Comparison of ENCODE assay signal across 3 cellular contexts in the genomic region with DNA sequence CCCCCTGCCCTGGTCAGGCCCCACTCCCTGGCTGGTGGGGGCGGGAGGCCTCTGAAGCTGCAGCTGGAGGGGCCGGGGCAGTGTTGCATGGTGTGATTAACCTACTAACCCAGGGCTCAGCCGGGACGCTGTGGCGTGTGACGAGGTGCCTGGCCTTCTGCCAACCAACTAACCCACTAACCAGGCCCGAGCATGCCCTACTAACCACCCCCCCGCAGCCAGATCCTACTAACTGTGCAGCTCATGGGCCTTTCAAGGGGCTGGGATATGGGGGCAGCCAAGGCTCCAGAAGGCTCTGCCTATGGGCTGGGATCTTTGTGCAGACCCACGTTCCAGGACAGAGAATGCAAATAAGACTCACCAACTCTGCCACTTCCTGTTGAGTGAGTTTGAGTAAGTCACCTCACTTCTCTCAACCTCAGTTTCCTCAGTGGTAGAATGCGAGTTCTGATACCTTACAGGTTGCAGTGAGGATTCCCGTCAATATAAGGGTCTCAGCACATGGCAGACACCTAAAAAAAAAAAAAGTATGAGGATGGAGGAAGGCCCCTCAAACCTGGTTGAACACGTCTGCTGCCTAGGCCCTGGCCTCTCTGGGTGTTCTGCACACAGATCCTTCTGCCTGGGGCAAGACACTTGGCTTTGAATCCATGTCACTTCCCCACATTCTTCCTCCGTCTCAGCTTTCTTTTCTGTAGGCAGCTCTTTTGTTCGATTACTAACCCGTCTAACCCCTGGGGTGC.
TF ChIP-seq lines count a peak whose summit lies in the region.

No MANE protein-coding gene starts in this region.

TF ChIP-seq in SK-N-SH, 30 proteins besides CTCF, POLR2A, EP300 and RAD21 (continued from another document):
- no peak for TF ChIP-seq CHD2 (IDR thresholded peaks at IDR 0.05; ENCODE audit: low read length, partially characterized antibody)
- no peak for TF ChIP-seq NFIC (IDR thresholded peaks at IDR 0.05; ENCODE audit: borderline replicate concordance)
- TF ChIP-seq, protein P1, sequence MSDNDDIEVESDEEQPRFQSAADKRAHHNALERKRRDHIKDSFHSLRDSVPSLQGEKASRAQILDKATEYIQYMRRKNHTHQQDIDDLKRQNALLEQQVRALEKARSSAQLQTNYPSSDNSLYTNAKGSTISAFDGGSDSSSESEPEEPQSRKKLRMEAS (IDR thresholded peaks at IDR 0.05; ENCODE audit: low read depth), result no peak
- TF ChIP-seq RFX5 (IDR thresholded peaks at IDR 0.05; ENCODE audit: low read length), result no peak
- TF ChIP-seq EZH2phosphoT487 (IDR thresholded peaks at IDR 0.05; ENCODE audit: borderline replicate concordance, low read depth), result no peak
- TF ChIP-seq ELF1 (IDR thresholded peaks at IDR 0.05), result no peak
- TF ChIP-seq NRF1 (IDR thresholded peaks at IDR 0.05; ENCODE audit: low read depth, low read length), result no peak
- TF ChIP-seq FOXJ3 (CRISPR knock-in tag; IDR thresholded peaks at IDR 0.05), result no peak
- TF ChIP-seq MXI1 (IDR thresholded peaks at IDR 0.05; ENCODE audit: low read depth, low read length), result no peak
- TF ChIP-seq, protein P2, sequence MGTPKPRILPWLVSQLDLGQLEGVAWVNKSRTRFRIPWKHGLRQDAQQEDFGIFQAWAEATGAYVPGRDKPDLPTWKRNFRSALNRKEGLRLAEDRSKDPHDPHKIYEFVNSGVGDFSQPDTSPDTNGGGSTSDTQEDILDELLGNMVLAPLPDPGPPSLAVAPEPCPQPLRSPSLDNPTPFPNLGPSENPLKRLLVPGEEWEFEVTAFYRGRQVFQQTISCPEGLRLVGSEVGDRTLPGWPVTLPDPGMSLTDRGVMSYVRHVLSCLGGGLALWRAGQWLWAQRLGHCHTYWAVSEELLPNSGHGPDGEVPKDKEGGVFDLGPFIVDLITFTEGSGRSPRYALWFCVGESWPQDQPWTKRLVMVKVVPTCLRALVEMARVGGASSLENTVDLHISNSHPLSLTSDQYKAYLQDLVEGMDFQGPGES (IDR thresholded peaks at IDR 0.05; ENCODE audit: low read depth, low read length), result no peak
- no peak for TF ChIP-seq SIN3A (IDR thresholded peaks at IDR 0.05; ENCODE audit: borderline replicate concordance, low read depth, low read length)
- no peak for TF ChIP-seq FOSL2 (IDR thresholded peaks at IDR 0.05; ENCODE audit: borderline replicate concordance, low read depth)
- TF ChIP-seq, protein P3, sequence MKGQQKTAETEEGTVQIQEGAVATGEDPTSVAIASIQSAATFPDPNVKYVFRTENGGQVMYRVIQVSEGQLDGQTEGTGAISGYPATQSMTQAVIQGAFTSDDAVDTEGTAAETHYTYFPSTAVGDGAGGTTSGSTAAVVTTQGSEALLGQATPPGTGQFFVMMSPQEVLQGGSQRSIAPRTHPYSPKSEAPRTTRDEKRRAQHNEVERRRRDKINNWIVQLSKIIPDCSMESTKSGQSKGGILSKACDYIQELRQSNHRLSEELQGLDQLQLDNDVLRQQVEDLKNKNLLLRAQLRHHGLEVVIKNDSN (IDR thresholded peaks at IDR 0.05; ENCODE audit: borderline replicate concordance, low read depth), result no peak
- no peak for TF ChIP-seq YY1 (IDR thresholded peaks at IDR 0.05; ENCODE audit: low read depth)
- no peak for TF ChIP-seq TAF1 (IDR thresholded peaks at IDR 0.05; ENCODE audit: borderline replicate concordance, low read depth, low read length)

TF ChIP-seq in SK-N-SH treated with all-trans-retinoic acid at 6 μM for 48 hours, 23 proteins besides CTCF, POLR2A, EP300 and RAD21 (continued from another document):
- TF ChIP-seq, protein P4, sequence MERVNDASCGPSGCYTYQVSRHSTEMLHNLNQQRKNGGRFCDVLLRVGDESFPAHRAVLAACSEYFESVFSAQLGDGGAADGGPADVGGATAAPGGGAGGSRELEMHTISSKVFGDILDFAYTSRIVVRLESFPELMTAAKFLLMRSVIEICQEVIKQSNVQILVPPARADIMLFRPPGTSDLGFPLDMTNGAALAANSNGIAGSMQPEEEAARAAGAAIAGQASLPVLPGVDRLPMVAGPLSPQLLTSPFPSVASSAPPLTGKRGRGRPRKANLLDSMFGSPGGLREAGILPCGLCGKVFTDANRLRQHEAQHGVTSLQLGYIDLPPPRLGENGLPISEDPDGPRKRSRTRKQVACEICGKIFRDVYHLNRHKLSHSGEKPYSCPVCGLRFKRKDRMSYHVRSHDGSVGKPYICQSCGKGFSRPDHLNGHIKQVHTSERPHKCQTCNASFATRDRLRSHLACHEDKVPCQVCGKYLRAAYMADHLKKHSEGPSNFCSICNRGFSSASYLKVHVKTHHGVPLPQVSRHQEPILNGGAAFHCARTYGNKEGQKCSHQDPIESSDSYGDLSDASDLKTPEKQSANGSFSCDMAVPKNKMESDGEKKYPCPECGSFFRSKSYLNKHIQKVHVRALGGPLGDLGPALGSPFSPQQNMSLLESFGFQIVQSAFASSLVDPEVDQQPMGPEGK (CRISPR knock-in tag; IDR thresholded peaks at IDR 0.05; ENCODE audit: borderline replicate concordance), result no peak
- TF ChIP-seq TOX (CRISPR knock-in tag; IDR thresholded peaks at IDR 0.05; ENCODE audit: borderline replicate concordance), result no peak
- no peak for TF ChIP-seq ZFP3 (CRISPR knock-in tag; IDR thresholded peaks at IDR 0.05)
- TF ChIP-seq OSR1 (CRISPR knock-in tag; IDR thresholded peaks at IDR 0.05), result no peak
- TF ChIP-seq SNAI2 (CRISPR knock-in tag; IDR thresholded peaks at IDR 0.05), result no peak
- no peak for TF ChIP-seq BACH2 (CRISPR knock-in tag; IDR thresholded peaks at IDR 0.05; ENCODE audit: borderline replicate concordance)
- TF ChIP-seq PPARA (CRISPR knock-in tag; IDR thresholded peaks at IDR 0.05; ENCODE audit: borderline replicate concordance), result no peak
- TF ChIP-seq, protein P5, sequence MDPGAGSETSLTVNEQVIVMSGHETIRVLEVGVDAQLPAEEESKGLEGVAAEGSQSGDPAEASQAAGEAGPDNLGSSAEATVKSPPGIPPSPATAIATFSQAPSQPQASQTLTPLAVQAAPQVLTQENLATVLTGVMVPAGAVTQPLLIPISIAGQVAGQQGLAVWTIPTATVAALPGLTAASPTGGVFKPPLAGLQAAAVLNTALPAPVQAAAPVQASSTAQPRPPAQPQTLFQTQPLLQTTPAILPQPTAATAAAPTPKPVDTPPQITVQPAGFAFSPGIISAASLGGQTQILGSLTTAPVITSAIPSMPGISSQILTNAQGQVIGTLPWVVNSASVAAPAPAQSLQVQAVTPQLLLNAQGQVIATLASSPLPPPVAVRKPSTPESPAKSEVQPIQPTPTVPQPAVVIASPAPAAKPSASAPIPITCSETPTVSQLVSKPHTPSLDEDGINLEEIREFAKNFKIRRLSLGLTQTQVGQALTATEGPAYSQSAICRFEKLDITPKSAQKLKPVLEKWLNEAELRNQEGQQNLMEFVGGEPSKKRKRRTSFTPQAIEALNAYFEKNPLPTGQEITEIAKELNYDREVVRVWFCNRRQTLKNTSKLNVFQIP (CRISPR knock-in tag; IDR thresholded peaks at IDR 0.05; ENCODE audit: borderline replicate concordance, low read depth), result no peak
- no peak for TF ChIP-seq ZC3H10 (CRISPR knock-in tag; IDR thresholded peaks at IDR 0.05)
- no peak for TF ChIP-seq GLIS3 (CRISPR knock-in tag; IDR thresholded peaks at IDR 0.05)
- TF ChIP-seq ZNF70 (CRISPR knock-in tag; IDR thresholded peaks at IDR 0.05), result no peak
- TF ChIP-seq ZFP30 (CRISPR knock-in tag; IDR thresholded peaks at IDR 0.05), result no peak
TF ChIP-seq in SK-N-SH treated with all-trans-retinoic acid at 6 μM for 48 hours: peak in this region for 0.

TF ChIP-seq in neural cell, 6 proteins besides CTCF, POLR2A, EP300 and RAD21 (continued from another document):
- TF ChIP-seq, protein P6, sequence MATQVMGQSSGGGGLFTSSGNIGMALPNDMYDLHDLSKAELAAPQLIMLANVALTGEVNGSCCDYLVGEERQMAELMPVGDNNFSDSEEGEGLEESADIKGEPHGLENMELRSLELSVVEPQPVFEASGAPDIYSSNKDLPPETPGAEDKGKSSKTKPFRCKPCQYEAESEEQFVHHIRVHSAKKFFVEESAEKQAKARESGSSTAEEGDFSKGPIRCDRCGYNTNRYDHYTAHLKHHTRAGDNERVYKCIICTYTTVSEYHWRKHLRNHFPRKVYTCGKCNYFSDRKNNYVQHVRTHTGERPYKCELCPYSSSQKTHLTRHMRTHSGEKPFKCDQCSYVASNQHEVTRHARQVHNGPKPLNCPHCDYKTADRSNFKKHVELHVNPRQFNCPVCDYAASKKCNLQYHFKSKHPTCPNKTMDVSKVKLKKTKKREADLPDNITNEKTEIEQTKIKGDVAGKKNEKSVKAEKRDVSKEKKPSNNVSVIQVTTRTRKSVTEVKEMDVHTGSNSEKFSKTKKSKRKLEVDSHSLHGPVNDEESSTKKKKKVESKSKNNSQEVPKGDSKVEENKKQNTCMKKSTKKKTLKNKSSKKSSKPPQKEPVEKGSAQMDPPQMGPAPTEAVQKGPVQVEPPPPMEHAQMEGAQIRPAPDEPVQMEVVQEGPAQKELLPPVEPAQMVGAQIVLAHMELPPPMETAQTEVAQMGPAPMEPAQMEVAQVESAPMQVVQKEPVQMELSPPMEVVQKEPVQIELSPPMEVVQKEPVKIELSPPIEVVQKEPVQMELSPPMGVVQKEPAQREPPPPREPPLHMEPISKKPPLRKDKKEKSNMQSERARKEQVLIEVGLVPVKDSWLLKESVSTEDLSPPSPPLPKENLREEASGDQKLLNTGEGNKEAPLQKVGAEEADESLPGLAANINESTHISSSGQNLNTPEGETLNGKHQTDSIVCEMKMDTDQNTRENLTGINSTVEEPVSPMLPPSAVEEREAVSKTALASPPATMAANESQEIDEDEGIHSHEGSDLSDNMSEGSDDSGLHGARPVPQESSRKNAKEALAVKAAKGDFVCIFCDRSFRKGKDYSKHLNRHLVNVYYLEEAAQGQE (IDR thresholded peaks at IDR 0.05; ENCODE audit: borderline replicate concordance), result no peak
